In genomic region chr10:122861724-122862161, GRCh38 we compare ENCODE assay signal across 1 cellular context.
A peak's percentile ranks its signal among the peaks of the same experiment; 100 is the strongest.
TF ChIP-seq lines count a peak whose summit lies in the region.

No MANE protein-coding gene starts in this region.

TF ChIP-seq in HEK293, 187 proteins besides CTCF, POLR2A, EP300 and RAD21 (continued from another document):
- peak; percentile 58 for TF ChIP-seq HIC1 (tag by site-specific recombination; IDR thresholded peaks at IDR 0.05)
- TF ChIP-seq GFI1B (tag by site-specific recombination; IDR thresholded peaks at IDR 0.05), result no peak
- TF ChIP-seq BCL11A (tag by site-specific recombination; IDR thresholded peaks at IDR 0.05; ENCODE audit: low read depth), result 0 out of 2 replicates have a peak, but pooled peaks have one; percentile 24
